Comparison of ENCODE assay signal across 1 cellular context in genomic region chr2:181516992-181517391, GRCh38.
TF ChIP-seq lines count a peak whose summit lies in the region.

No MANE protein-coding gene starts in this region.

TF ChIP-seq in WTC11, 78 proteins besides CTCF, POLR2A, EP300 and RAD21 (continued from another document):
- TF ChIP-seq ERG (CRISPR knock-in tag; IDR thresholded peaks at IDR 0.05) = no peak
